Comparison of ENCODE assay signal across 8 cellular contexts in the genomic region with DNA sequence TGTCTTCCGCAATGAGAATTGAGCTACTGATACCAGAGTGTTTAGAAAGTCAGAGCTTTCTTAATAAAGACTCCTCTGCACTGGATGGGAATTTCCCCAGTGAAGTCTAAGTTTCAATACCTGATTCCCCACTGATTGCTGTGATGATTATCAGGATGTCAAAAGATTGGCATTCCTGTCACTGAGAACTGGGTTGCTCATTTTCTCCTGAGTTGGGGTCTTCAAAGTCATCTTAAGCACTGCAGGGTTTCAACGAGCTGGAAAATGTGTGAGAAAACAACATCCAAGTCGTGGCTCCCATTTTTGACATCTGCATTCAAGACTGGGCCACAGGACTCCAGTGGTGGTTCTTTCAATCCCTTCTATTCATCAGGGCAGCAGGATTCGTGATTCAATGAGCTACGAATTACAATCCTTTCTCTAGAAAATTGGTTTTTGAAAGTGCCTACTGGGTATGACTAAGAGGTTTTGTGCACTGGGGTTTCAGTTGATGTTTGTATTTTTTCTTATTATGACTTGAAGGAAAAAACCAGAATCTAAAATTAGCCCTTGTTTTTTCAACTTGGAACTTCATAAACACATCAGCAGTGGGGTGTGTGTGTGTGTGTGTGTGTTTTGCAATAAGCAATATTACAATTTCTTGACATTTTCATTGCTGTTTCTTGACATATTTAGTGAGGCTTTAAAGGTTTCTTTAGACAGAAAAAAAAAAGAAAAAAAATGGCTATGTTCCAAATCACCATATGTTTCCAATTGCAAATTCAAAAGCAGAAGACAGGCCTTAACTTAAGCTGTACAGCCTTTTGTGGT.
DNase-seq lines count a peak whose midpoint lies in the region; ATAC-seq lines count a peak whose summit lies in the region.

No MANE protein-coding gene starts in this region.

- H3K36me3 Mint-ChIP-seq in activated naive CD8-positive, alpha-beta T cell treated with anti-CD3 and anti-CD28 coated beads for 36 hours: peaks cover 7% of the 10 kb centered on the region

- no peak overlapping the region for H3K4me3 Mint-ChIP-seq in activated naive CD8-positive, alpha-beta T cell treated with anti-CD3 and anti-CD28 coated beads for 36 hours

- no peaks in the 10 kb centered on the region for H3K9me3 Mint-ChIP-seq in activated naive CD8-positive, alpha-beta T cell treated with anti-CD3 and anti-CD28 coated beads for 36 hours

- DNase-seq in stimulated activated CD4-positive, alpha-beta T cell treated with anti-CD3 and anti-CD28 coated beads, Interleukin-12 subunit alpha, Interleukin-12 subunit beta, amount 100 ng/mL, for 4 hours: peak; percentile 8
- no peak for DNase-seq in stimulated activated CD4-positive, alpha-beta T cell treated with anti-CD3 and anti-CD28 coated beads, Interleukin-4, amount 100 ng/mL, for 4 hours
- peak; percentile 13 for DNase-seq in activated naive CD8-positive, alpha-beta T cell treated with anti-CD3 and anti-CD28 coated beads for 36 hours
- peak; percentile 18 to 39 (median 23) for DNase-seq in stimulated activated CD4-positive, alpha-beta T cell treated with anti-CD3 and anti-CD28 coated beads, Interleukin-12 subunit alpha, Interleukin-12 subunit beta, amount 100 ng/mL, for 48 hours (ENCODE audit: low read depth in 2 of 3, low spot score in 1 of 3)
- DNase-seq in NCI-H146 (lab: John Stamatoyannopoulos, UW) (no peak), COR-L47 (lab: John Stamatoyannopoulos, UW) (no peak), substantia nigra (lab: John Stamatoyannopoulos, UW) (no peak)

- peaks cover 4% of the 10 kb centered on the region for H3K27me3 Mint-ChIP-seq in activated naive CD8-positive, alpha-beta T cell treated with anti-CD3 and anti-CD28 coated beads for 36 hours

- peak overlapping the region; percentile 83 for H3K27ac Mint-ChIP-seq in activated naive CD8-positive, alpha-beta T cell treated with anti-CD3 and anti-CD28 coated beads for 36 hours

- no peak overlapping the region for H3K27ac ChIP-seq in substantia nigra (ENCODE audit: low read depth, low read length, poor library complexity, severe bottlenecking)

- peaks cover 21% of the 10 kb centered on the region for H3K4me1 Mint-ChIP-seq in activated naive CD8-positive, alpha-beta T cell treated with anti-CD3 and anti-CD28 coated beads for 36 hours

- peak; percentile 82 for ATAC-seq in HG03066 (IDR thresholded peaks at IDR 0.05; ENCODE audit: low read depth, unreplicated experiment)

Comparison
In these comparisons a context has a peak if more than half of its experiments do, and no peak if none do; other contexts are left out.
1. DNase-seq: peak in stimulated activated CD4-positive, alpha-beta T cell treated with anti-CD3 and anti-CD28 coated beads, Interleukin-12 subunit alpha, Interleukin-12 subunit beta, amount 100 ng/mL, for 4 hours (single experiment), activated naive CD8-positive, alpha-beta T cell treated with anti-CD3 and anti-CD28 coated beads for 36 hours (single experiment) and stimulated activated CD4-positive, alpha-beta T cell treated with anti-CD3 and anti-CD28 coated beads, Interleukin-12 subunit alpha, Interleukin-12 subunit beta, amount 100 ng/mL, for 48 hours (3 of 3); none in stimulated activated CD4-positive, alpha-beta T cell treated with anti-CD3 and anti-CD28 coated beads, Interleukin-4, amount 100 ng/mL, for 4 hours (0 of 2), NCI-H146 (single experiment), COR-L47 (single experiment) and substantia nigra (0 of 49).